9 cellular contexts compared by ENCODE assay signal in genomic region chr7:100516135-100516812, GRCh38. TPM values are rescaled to one million over a fixed set of nuclear protein-coding genes. Genes with fewer than 3 reads are reported as not detected.
A peak's percentile ranks its signal among the peaks of the same experiment; 100 is the strongest.
DNase-seq lines count a peak whose midpoint lies in the region; ATAC-seq, FAIRE-seq and TF ChIP-seq lines count a peak whose summit lies in the region.
"Had no signal": no experiment of that assay in that cellular context is flagged by ENCODE, and none has a peak within 500 bp of the region (broad histone marks: within the 10 kb centered on the region; RNA-seq: fewer than 3 reads in every experiment).

No MANE protein-coding gene starts in this region.

- H3K4me1 Mint-ChIP-seq in Caco-2 (ENCODE audit: low read depth, unreplicated experiment) = no peaks in the 10 kb centered on the region
- H3K4me1 Mint-ChIP-seq in stimulated activated memory B cell treated with anti-CD40 and anti-IgM and Interleukin-4, amounts not matched to agents 10 μg/mL and 1 μg/mL and 100 μg/mL, for 72 hours = peaks cover 1% of the 10 kb centered on the region

- H3K4me3 Mint-ChIP-seq in Caco-2 (ENCODE audit: unreplicated experiment) = no peak overlapping the region
- no peak overlapping the region for H3K4me3 Mint-ChIP-seq in stimulated activated memory B cell treated with anti-CD40 and anti-IgM and Interleukin-4, amounts not matched to agents 10 μg/mL and 1 μg/mL and 100 μg/mL, for 72 hours

- no peaks in the 10 kb centered on the region for H3K36me3 Mint-ChIP-seq in Caco-2 (ENCODE audit: insufficient read depth, unreplicated experiment)
- no peaks in the 10 kb centered on the region for H3K36me3 Mint-ChIP-seq in stimulated activated memory B cell treated with anti-CD40 and anti-IgM and Interleukin-4, amounts not matched to agents 10 μg/mL and 1 μg/mL and 100 μg/mL, for 72 hours

- CTCF ChIA-PET in Caco-2 (lab: Charles Lee) = no interaction called here

- no peaks in the 10 kb centered on the region for H3K9me3 Mint-ChIP-seq in Caco-2 (ENCODE audit: unreplicated experiment)
- no peaks in the 10 kb centered on the region for H3K9me3 Mint-ChIP-seq in stimulated activated memory B cell treated with anti-CD40 and anti-IgM and Interleukin-4, amounts not matched to agents 10 μg/mL and 1 μg/mL and 100 μg/mL, for 72 hours

- no peak for FAIRE-seq in frontal cortex (lab: Jason Lieb, UNC)
- FAIRE-seq: islet of Langerhans had no signal

- H3K4me3 ChIP-seq in Caco-2 (ENCODE audit: low read depth, low read length) (no peak overlapping the region), fibroblast of villous mesenchyme (ENCODE audit: low read depth, low read length) (no peak overlapping the region)

- peak overlapping the region; percentile 22 for H3K27ac Mint-ChIP-seq in Caco-2 (ENCODE audit: unreplicated experiment)
- H3K27ac Mint-ChIP-seq in stimulated activated memory B cell treated with anti-CD40 and anti-IgM and Interleukin-4, amounts not matched to agents 10 μg/mL and 1 μg/mL and 100 μg/mL, for 72 hours = no peak overlapping the region

- DNase-seq in Caco-2 (peak in 1 of 2 experiments; percentile 19), fibroblast of villous mesenchyme (ENCODE audit: low read depth) (peak; percentile 99), frontal cortex (ENCODE audit: low spot score in 2 of 2) (no peak), 8988T (no peak)
- peak; percentile 4 to 7 for DNase-seq in activated CD4-positive, alpha-beta T cell treated with anti-CD3 and anti-CD28 coated beads, Interleukin-2, amount 50 U/mL, for 4 hours

- peaks cover 6% of the 10 kb centered on the region for H3K4me1 ChIP-seq in Caco-2

- POLR2A ChIA-PET in Caco-2 (lab: Charles Lee) = no interaction called here

- H3K27me3 Mint-ChIP-seq in Caco-2 (ENCODE audit: insufficient read depth, unreplicated experiment) = no peaks in the 10 kb centered on the region
- peaks cover 13% of the 10 kb centered on the region for H3K27me3 Mint-ChIP-seq in stimulated activated memory B cell treated with anti-CD40 and anti-IgM and Interleukin-4, amounts not matched to agents 10 μg/mL and 1 μg/mL and 100 μg/mL, for 72 hours

- no peaks in the 10 kb centered on the region for H3K9me3 ChIP-seq in Caco-2

- no TSS peak for BruUV-seq in Caco-2 (replicated peaks; lab: Mats Ljungman, UMichigan)

- intact Hi-C loops in Caco-2 (cut with micrococcal nuclease; ENCODE audit: unreplicated experiment) = no loop called here

- H3K36me3 ChIP-seq in Caco-2 (ENCODE audit: control insufficient read depth, insufficient read depth, low read length) = no peaks in the 10 kb centered on the region

- no peaks in the 10 kb centered on the region for H3K27me3 ChIP-seq in Caco-2 (replicated peaks; ENCODE audit: control insufficient read depth, insufficient read depth, low read length)

- no peak for TF ChIP-seq CTCF in Caco-2 (IDR thresholded peaks at IDR 0.05; ENCODE audit: insufficient read depth in 1 of 2, low read depth in 1 of 2, low read length in 1 of 2, severe bottlenecking in 1 of 2, unreplicated experiment in 1 of 2)
- TF ChIP-seq CTCF in fibroblast of villous mesenchyme (IDR thresholded peaks at IDR 0.05; ENCODE audit: insufficient read depth, low read depth, low read length) = no peak

- ATAC-seq in HG03442 (IDR thresholded peaks at IDR 0.05; ENCODE audit: unreplicated experiment) (peak; percentile 52), HG03439 (IDR thresholded peaks at IDR 0.05; ENCODE audit: unreplicated experiment) (no peak)
- ATAC-seq in stimulated activated memory B cell treated with anti-CD40 and anti-IgM and Interleukin-4, amounts not matched to agents 10 μg/mL and 1 μg/mL and 100 μg/mL, for 72 hours = peak; percentile 60

RNA-seq across cellular contexts. Expression of gene AGFG2, which starts 22.7 kb away (rescaled TPM):
- total RNA-seq in Caco-2 (2022) (58.5 and 60.7 TPM in 2 replicates), fibroblast of villous mesenchyme (7.7 and 19.0 TPM in 2 replicates), frontal cortex (2.0 TPM)

RNA-seq across cellular contexts. Expression of gene NYAP1, which starts 32.5 kb away (rescaled TPM):
- 1.3 and 1.7 TPM in 2 replicates for total RNA-seq in Caco-2 (2022)
- 0.43 and 0.64 TPM in 2 replicates for total RNA-seq in fibroblast of villous mesenchyme
- 55.0 TPM for total RNA-seq in frontal cortex

RNA-seq across cellular contexts. Expression of gene TSC22D4, which starts 37.3 kb away (rescaled TPM):
- total RNA-seq in Caco-2 (2022) = 27.2 and 32.0 TPM in 2 replicates
- total RNA-seq in fibroblast of villous mesenchyme = 26.4 and 30.2 TPM in 2 replicates
- 7.3 TPM for total RNA-seq in frontal cortex

RNA-seq across cellular contexts. Expression of gene SPACDR, which starts 52.2 kb away (rescaled TPM):
- total RNA-seq in Caco-2 (2022) = 0.41 and 0.84 TPM in 2 replicates
- not detected in 2 replicates for total RNA-seq in fibroblast of villous mesenchyme
- not detected for total RNA-seq in frontal cortex

RNA-seq across cellular contexts. Expression of gene SAP25, which starts 57.4 kb away (rescaled TPM):
- total RNA-seq in Caco-2 (2022) (1.9 and 2.0 TPM in 2 replicates), fibroblast of villous mesenchyme (0.32 TPM in 1 of 2 replicates, not detected in the other), frontal cortex (not detected)

Comparison
In these comparisons a context has a peak if more than half of its experiments do, and no peak if none do; other contexts are left out.
1. DNase-seq: peak in activated CD4-positive, alpha-beta T cell treated with anti-CD3 and anti-CD28 coated beads, Interleukin-2, amount 50 U/mL, for 4 hours (2 of 2) and fibroblast of villous mesenchyme (single experiment); none in frontal cortex (0 of 2) and 8988T (single experiment).
2. RNA of gene NYAP1, which starts 32.5 kb away (total RNA-seq): 55.0 TPM in frontal cortex (single experiment); 1.3 to 1.7 TPM in Caco-2 and 0.43 to 0.64 TPM in fibroblast of villous mesenchyme; every median in the first group is over 10 times any median in the second.